Comparison of ENCODE assay signal across 28 cellular contexts in the genomic region with DNA sequence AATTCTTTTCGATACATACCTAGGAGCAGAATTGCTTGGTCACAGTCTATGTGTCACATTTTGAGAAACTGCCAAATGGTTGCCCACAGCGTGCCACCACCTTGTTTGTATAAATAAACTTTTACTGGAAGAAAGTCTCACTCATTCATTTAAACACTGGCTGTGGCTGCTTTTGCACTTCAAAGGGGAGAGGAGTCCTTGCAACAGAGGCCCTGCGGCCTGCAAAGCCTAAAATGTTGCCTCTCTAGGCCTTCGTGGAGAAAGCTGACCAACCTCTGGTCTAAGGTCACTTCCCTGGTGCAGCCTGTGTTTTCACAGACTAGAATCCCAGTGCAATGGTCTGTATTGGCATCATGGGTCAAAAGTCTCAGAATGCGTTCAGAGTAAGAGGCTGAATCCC. TPM values are rescaled to one million over a fixed set of nuclear protein-coding genes. Genes with fewer than 3 reads are reported as not detected.
DNase-seq lines count a peak whose midpoint lies in the region; ATAC-seq lines count a peak whose summit lies in the region.
"Had no signal": no experiment of that assay in that cellular context is flagged by ENCODE, and none has a peak within 500 bp of the region (broad histone marks: within the 10 kb centered on the region; RNA-seq: fewer than 3 reads in every experiment).

No MANE protein-coding gene starts in this region.

- intact Hi-C loops in Right ventricle myocardium inferior (cut with DNase I): no loop called here

- H3K27ac ChIP-seq in mesendoderm (ENCODE audit: low read depth, low read length): no peak overlapping the region
- H3K27ac ChIP-seq: adrenal gland, gastroesophageal sphincter, parathyroid adenoma, SJCRH30, tibial artery had no signal

- H3K4me3 ChIP-seq in MG63: no peak overlapping the region
- no peak overlapping the region for H3K4me3 ChIP-seq in mesendoderm (ENCODE audit: low read length)
- H3K4me3 ChIP-seq: adrenal gland, gastroesophageal sphincter, GM23338, SJCRH30, tibial artery had no signal

- H3K4ac ChIP-seq in mesendoderm (ENCODE audit: low read depth, low read length): no peak overlapping the region

- H4K5ac ChIP-seq in mesendoderm (ENCODE audit: low read length): no peak overlapping the region

- H3K56ac ChIP-seq in mesendoderm (ENCODE audit: low read length): peak overlapping the region; percentile 15

- no peak overlapping the region for H3K4me3 Mint-ChIP-seq in effector memory CD8-positive, alpha-beta T cell
- H3K4me3 Mint-ChIP-seq: GM23338; nephron; stimulated activated naive CD8-positive, alpha-beta T cell treated with anti-CD3 and anti-CD28 coated beads, Interleukin-15, Interleukin-2, amounts not matched to agents 100 ng/mL and 50 ng/mL, for 24 hours had no signal

- no peak overlapping the region for H3K4me2 ChIP-seq in mesendoderm (ENCODE audit: low read length)
- H3K4me2 ChIP-seq: GM23338 had no signal

- no peaks in the 10 kb centered on the region for H3K36me3 Mint-ChIP-seq in effector memory CD8-positive, alpha-beta T cell (ENCODE audit: insufficient read depth)

- peaks cover 15% of the 10 kb centered on the region for H3K4me1 ChIP-seq in mesendoderm (ENCODE audit: control insufficient read depth, low read depth, low read length)
- H3K4me1 ChIP-seq: adrenal gland, SJCRH30 had no signal

- peak; percentile 35 for DNase-seq in EH (ENCODE audit: low read depth)
- DNase-seq in MG63: peak; percentile 54
- DNase-seq in astrocyte of the hippocampus (ENCODE audit: low read depth, low spot score): peak; percentile 80
- DNase-seq in mesendoderm: no peak
- DNase-seq in Right ventricle myocardium inferior (ENCODE audit: missing footprints): no peak
- DNase-seq in effector memory CD8-positive, alpha-beta T cell: no peak
- no peak for DNase-seq in activated naive CD4-positive, alpha-beta T cell (lab: John Stamatoyannopoulos, UW)
- DNase-seq: activated naive CD4-positive, alpha-beta T cell treated with Interleukin-2 at 50 U/mL for 16 hours; activated T-cell treated with anti-CD3 and anti-CD28 coated beads, Interleukin-2, amount 50 U/mL, for 1 hour; adrenal gland; effector memory CD4-positive, alpha-beta T cell; hypothalamus; NCI-H1105; NCI-H2029 treated with DMSO at 0.1 percent for 48 hours; NCI-H226; NCI-H774; right cardiac atrium; SJCRH30; stimulated activated CD4-positive, alpha-beta T cell treated with anti-CD3 and anti-CD28 coated beads, Interleukin-12 subunit alpha, Interleukin-12 subunit beta, amount 100 ng/mL, for 4 hours; T-helper 1 cell; tibial artery had no signal

- H3K27me3 ChIP-seq in MG63 (no peaks in the 10 kb centered on the region), mesendoderm (ENCODE audit: insufficient read depth, low read length, poor library complexity) (peaks cover 2% of the 10 kb centered on the region)
- H3K27me3 ChIP-seq: tibial artery had no signal

- H4K8ac ChIP-seq in mesendoderm (ENCODE audit: low read depth, low read length): no peak overlapping the region

- no peak overlapping the region for H3K18ac ChIP-seq in mesendoderm (ENCODE audit: low read length)

- no peaks in the 10 kb centered on the region for H3K9me3 Mint-ChIP-seq in effector memory CD8-positive, alpha-beta T cell
- H3K9me3 Mint-ChIP-seq: GM23338; nephron; stimulated activated naive CD8-positive, alpha-beta T cell treated with anti-CD3 and anti-CD28 coated beads, Interleukin-15, Interleukin-2, amounts not matched to agents 100 ng/mL and 50 ng/mL, for 24 hours had no signal

- H3K79me2 ChIP-seq in mesendoderm (ENCODE audit: control insufficient read depth, insufficient read depth, low read length): peaks cover 8% of the 10 kb centered on the region

- no peak overlapping the region for H3K9ac ChIP-seq in mesendoderm (ENCODE audit: low read length)
- H3K9ac ChIP-seq: parathyroid adenoma had no signal

- no peak for ATAC-seq in Right ventricle myocardium inferior
- no peak for ATAC-seq in HG03571 (IDR thresholded peaks at IDR 0.05; ENCODE audit: unreplicated experiment)
- no peak for ATAC-seq in effector memory CD8-positive, alpha-beta T cell (replicated peaks)
- ATAC-seq: esophagus mucosa, gastroesophageal sphincter, GM23338, right cardiac atrium had no signal

- no peak overlapping the region for H2BK5ac ChIP-seq in mesendoderm (ENCODE audit: low read length)

- H2BK15ac ChIP-seq in mesendoderm (replicated peaks; ENCODE audit: low read depth): no peak overlapping the region

- no peaks in the 10 kb centered on the region for H3K9me3 ChIP-seq in MG63
- H3K9me3 ChIP-seq: adrenal gland, gastroesophageal sphincter, SJCRH30, tibial artery had no signal

- no peak overlapping the region for H2BK120ac ChIP-seq in mesendoderm (ENCODE audit: low read depth, low read length)

- H3K23ac ChIP-seq in mesendoderm (ENCODE audit: low read length): no peak overlapping the region

- H3K27me3 Mint-ChIP-seq in effector memory CD8-positive, alpha-beta T cell: peaks cover 42 to 64% of the 10 kb centered on the region in 2 donors

- H3K27ac Mint-ChIP-seq in effector memory CD8-positive, alpha-beta T cell: no peak overlapping the region
- H3K27ac Mint-ChIP-seq: GM23338; nephron; stimulated activated naive CD8-positive, alpha-beta T cell treated with anti-CD3 and anti-CD28 coated beads, Interleukin-15, Interleukin-2, amounts not matched to agents 100 ng/mL and 50 ng/mL, for 24 hours had no signal

- no peaks in the 10 kb centered on the region for H3K36me3 ChIP-seq in MG63
- H3K36me3 ChIP-seq in mesendoderm (ENCODE audit: control insufficient read depth, insufficient read depth, low read length): no peaks in the 10 kb centered on the region
- H3K36me3 ChIP-seq: adrenal gland, gastroesophageal sphincter, SJCRH30 had no signal

- peaks cover 13% of the 10 kb centered on the region for H3K79me1 ChIP-seq in mesendoderm (ENCODE audit: low read length)

- H2AK5ac ChIP-seq in mesendoderm (ENCODE audit: low read length): no peak overlapping the region

- no CpG with 5 or more reads among the region's 5 CpGs for WGBS in mesendoderm (ENCODE audit: extremely low coverage, insufficient coverage, low lambda C conversion rate)

- H3K4me1 Mint-ChIP-seq in effector memory CD8-positive, alpha-beta T cell (ENCODE audit: low read depth in 2 of 2): peaks cover 3 to 8% of the 10 kb centered on the region in 2 donors

RNA-seq across cellular contexts. Expression of a gene that starts 8.3 kb away (rescaled TPM):
- total RNA-seq in MG63 (2014; rRNA removed; shearing (Covaris generic); ENCODE audit: low replicate concordance): 0.76 and 2.2 TPM in 2 replicates
- 1.7 TPM for polyA plus RNA-seq in mesendoderm (2013, experiment 1 of 2)
- 1.7 TPM for polyA plus RNA-seq in mesendoderm (2013, experiment 2 of 2)
- 0.08 TPM for total RNA-seq in Right ventricle myocardium inferior
- total RNA-seq: SJCRH30 had no signal

Comparison
In these comparisons a context has a peak if more than half of its experiments do, and no peak if none do; other contexts are left out.
1. DNase-seq: peak in EH (single experiment), MG63 (single experiment) and astrocyte of the hippocampus (single experiment); none in mesendoderm (single experiment), Right ventricle myocardium inferior (single experiment), effector memory CD8-positive, alpha-beta T cell (0 of 3) and activated naive CD4-positive, alpha-beta T cell (0 of 4).